Comparison of ENCODE assay signal across 6 cellular contexts in genomic region chr6:31817133-31817928, GRCh38. TPM values are rescaled to one million over a fixed set of nuclear protein-coding genes. Genes with fewer than 3 reads are reported as not detected.
DNase-seq lines count a peak whose midpoint lies in the region; ATAC-seq and TF ChIP-seq lines count a peak whose summit lies in the region.
"Not testable (repeated sequence)": the region's sequence is repeated elsewhere in the genome, so short reads cannot be mapped to it uniquely, and the experiment has no call there.

No MANE protein-coding gene starts in this region.

- DNase-seq in GF-D8 (lab: John Stamatoyannopoulos, UW) = peak; percentile 50
- DNase-seq in RWPE1 (ENCODE audit: low spot score) = not testable (repeated sequence)
- DNase-seq in naive thymus-derived CD4-positive, alpha-beta T cell = peak in 6 of 9 donors; percentile 57 to 72 (median 70)
- DNase-seq in substantia nigra (lab: John Stamatoyannopoulos, UW) = peak in 33 of 49 donors; percentile 12 to 78 (median 49)

- ATAC-seq in gastroesophageal sphincter = not testable (repeated sequence)
- ATAC-seq in naive thymus-derived CD4-positive, alpha-beta T cell = peak; percentile 63

- TF ChIP-seq POLR2A in gastroesophageal sphincter (IDR thresholded peaks at IDR 0.05) = not testable (repeated sequence)

- H3K4me3 Mint-ChIP-seq in naive thymus-derived CD4-positive, alpha-beta T cell = peak overlapping the region; percentile 72 to 98 (median 88)

- CTCF ChIA-PET in RWPE1 (lab: Yijun Ruan, JAX) = interaction anchor here (0.6 to 1.0 kb wide), 2 partner anchors 14 to 39 kb away, joined by 3 to 11 read pairs; no protein-coding TSS in a partner anchor
- CTCF ChIA-PET in naive thymus-derived CD4-positive, alpha-beta T cell (lab: Charles Lee) = interaction anchor here (0.7 to 1.5 kb wide), 9 partner anchors 11 to 143 kb away, joined by 3 to 9 read pairs (median 4); partner anchors contain the start of genes LSM2 and VARS1

- H3K27ac Mint-ChIP-seq in naive thymus-derived CD4-positive, alpha-beta T cell = peak overlapping the region; percentile 70 to 97 (median 91)

- intact Hi-C loops in naive thymus-derived CD4-positive, alpha-beta T cell (cut with micrococcal nuclease) = loop anchor here in 1 of 2 donors (2.0 kb wide), 3 partner anchors 13 to 89 kb away; partner anchors contain the start of gene DDAH2

- not testable (repeated sequence) for H3K9me3 ChIP-seq in gastroesophageal sphincter; naive thymus-derived CD4-positive, alpha-beta T cell (ENCODE audit: control insufficient read depth in 2 of 3, low read length in 3 of 3)

- H3K27ac ChIP-seq in RWPE1 = peak overlapping the region; percentile 81
- H3K27ac ChIP-seq in angular gyrus (ENCODE audit: low read depth, low read length) = peak overlapping the region; percentile 86
- H3K27ac ChIP-seq in gastroesophageal sphincter = peak overlapping the region; percentile 64 to 98 (median 89)
- H3K27ac ChIP-seq in naive thymus-derived CD4-positive, alpha-beta T cell (ENCODE audit: low read depth, low read length) = peak overlapping the region; percentile 65
- H3K27ac ChIP-seq in substantia nigra (ENCODE audit: low read depth, low read length, poor library complexity, severe bottlenecking) = peak overlapping the region; percentile 68

- not testable (repeated sequence) for H3K36me3 ChIP-seq in gastroesophageal sphincter; naive thymus-derived CD4-positive, alpha-beta T cell (ENCODE audit: control insufficient read depth in 2 of 3, insufficient read depth in 3 of 3, low read length in 3 of 3)

- TF ChIP-seq CTCF in RWPE1 (conservative IDR thresholded peaks at IDR 0.05; ENCODE audit: low read depth) = not testable (repeated sequence)
- peak in 1 of 4 experiments; percentile 16 for TF ChIP-seq CTCF in gastroesophageal sphincter (IDR thresholded peaks at IDR 0.05)

- H3K9me3 Mint-ChIP-seq in naive thymus-derived CD4-positive, alpha-beta T cell = not testable (repeated sequence)

- POLR2A ChIA-PET in RWPE1 (lab: Yijun Ruan, JAX; ENCODE audit: low non-redundant PET) = interaction anchor here (0.5 to 0.7 kb wide), 2 partner anchors 11 to 14 kb away, joined by 3 read pairs; partner anchors contain the start of gene LSM2
- POLR2A ChIA-PET in naive thymus-derived CD4-positive, alpha-beta T cell (lab: Charles Lee) = interaction anchor here (0.9 to 3.7 kb wide), 14 partner anchors 10 to 164 kb away, joined by 3 to 23 read pairs (median 6); partner anchors contain the start of genes ABHD16A, BAG6, C6orf47 and DDAH2

- TF ChIP-seq EP300 in gastroesophageal sphincter (IDR thresholded peaks at IDR 0.05) = not testable (repeated sequence)

- H3K27me3 Mint-ChIP-seq in naive thymus-derived CD4-positive, alpha-beta T cell = not testable (repeated sequence)

- peaks cover 3 to 55% (median 29%) of the 10 kb centered on the region in 3 donors for H3K4me1 ChIP-seq in gastroesophageal sphincter
- peaks cover 28 to 37% of the 10 kb centered on the region in 2 donors for H3K4me1 ChIP-seq in naive thymus-derived CD4-positive, alpha-beta T cell (ENCODE audit: control insufficient read depth in 2 of 2, insufficient read depth in 2 of 2, low read length in 2 of 2)

- peak overlapping the region; percentile 54 to 77 for H3K4me3 ChIP-seq in gastroesophageal sphincter
- peak overlapping the region; percentile 59 for H3K4me3 ChIP-seq in naive thymus-derived CD4-positive, alpha-beta T cell (ENCODE audit: low read length)

- 20 to 37% methylated on average over 1 to 12 of the region's 37 CpGs for WGBS in gastroesophageal sphincter (ENCODE audit: low coverage in 1 of 2), 2 donors

- H3K4me1 Mint-ChIP-seq in naive thymus-derived CD4-positive, alpha-beta T cell = peaks cover 11 to 57% (median 51%) of the 10 kb centered on the region in 7 donors

- H3K27me3 ChIP-seq in gastroesophageal sphincter; naive thymus-derived CD4-positive, alpha-beta T cell (ENCODE audit: control insufficient read depth in 2 of 2, insufficient read depth in 2 of 2, low read length in 2 of 2): not testable (repeated sequence)

- H3K36me3 Mint-ChIP-seq in naive thymus-derived CD4-positive, alpha-beta T cell = peaks cover 0 to 13% (median 0%) of the 10 kb centered on the region in 5 donors

RNA-seq across cellular contexts. Expression of gene HSPA1A, which starts 2.0 kb away (rescaled TPM):
- total RNA-seq in gastroesophageal sphincter = 100 to 1,000 TPM; 287 to 496 (median 351) TPM
- 100 to 1,000 TPM in 1 of 5 experiments, 10 to 100 TPM in 3, 1 to 10 TPM in 1; 6.7 to 125 (median 30.3) TPM for total RNA-seq in naive thymus-derived CD4-positive, alpha-beta T cell
- polyA plus RNA-seq in naive thymus-derived CD4-positive, alpha-beta T cell = 10 to 100 TPM; 26.0 to 52.5 TPM

RNA-seq across cellular contexts. Expression of gene HSPA1L, which starts 2.2 kb away (rescaled TPM):
- 1 to 10 TPM; 1.9 to 3.9 (median 2.6) TPM for total RNA-seq in gastroesophageal sphincter
- 1 to 10 TPM; 3.3 to 5.5 (median 4.7) TPM for total RNA-seq in naive thymus-derived CD4-positive, alpha-beta T cell
- polyA plus RNA-seq in naive thymus-derived CD4-positive, alpha-beta T cell = 1 to 10 TPM; 2.3 to 3.6 TPM

RNA-seq across cellular contexts. Expression of gene HSPA1B, which starts 10.2 kb away (rescaled TPM):
- 100 to 1,000 TPM; 198 to 260 (median 219) TPM for total RNA-seq in gastroesophageal sphincter
- total RNA-seq in naive thymus-derived CD4-positive, alpha-beta T cell = 10 to 100 TPM in 4 of 5 experiments, 1 to 10 TPM in 1; 8.6 to 68.9 (median 28.9) TPM
- polyA plus RNA-seq in naive thymus-derived CD4-positive, alpha-beta T cell = 1 to 10 TPM; 2.8 to 3.6 TPM

RNA-seq across cellular contexts. Expression of gene LSM2, which starts 10.6 kb away (rescaled TPM):
- 10 to 100 TPM; 18.0 to 31.7 (median 28.5) TPM for total RNA-seq in gastroesophageal sphincter
- total RNA-seq in naive thymus-derived CD4-positive, alpha-beta T cell = 10 to 100 TPM; 22.9 to 94.5 (median 29.2) TPM
- 10 to 100 TPM; 58.9 to 67.9 TPM for polyA plus RNA-seq in naive thymus-derived CD4-positive, alpha-beta T cell

RNA-seq across cellular contexts. Expression of gene VARS1, which starts 21.8 kb away (rescaled TPM):
- 10 to 100 TPM; 25.4 to 50.6 (median 29.9) TPM for total RNA-seq in gastroesophageal sphincter
- total RNA-seq in naive thymus-derived CD4-positive, alpha-beta T cell = 10 to 100 TPM; 34.3 to 84.2 (median 53.2) TPM
- polyA plus RNA-seq in naive thymus-derived CD4-positive, alpha-beta T cell = 10 to 100 TPM; 32.2 to 44.8 TPM
